4 cellular contexts compared by ENCODE assay signal in the genomic region with DNA sequence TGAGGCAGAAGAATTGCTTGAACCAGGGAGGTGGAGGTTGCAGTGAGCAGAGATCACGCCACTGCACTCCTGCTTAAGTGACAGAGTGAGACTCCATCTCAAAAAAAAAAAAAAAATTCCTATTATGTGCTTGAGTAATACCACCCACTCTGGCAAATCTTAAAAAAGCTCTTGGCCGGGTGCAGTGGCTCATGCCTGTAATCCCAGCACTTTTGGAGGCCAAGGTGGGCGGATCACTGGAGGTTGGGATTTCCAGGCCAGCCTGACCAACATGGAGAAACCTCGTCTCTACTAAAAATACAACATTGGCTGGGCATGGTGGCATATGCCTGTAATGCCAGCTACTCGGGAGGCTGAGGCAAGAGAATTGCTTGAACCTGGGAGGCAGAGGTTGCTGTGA. TPM values are rescaled to one million over a fixed set of nuclear protein-coding genes. Genes with fewer than 3 reads are reported as not detected.
"Had no signal": no experiment of that assay in that cellular context is flagged by ENCODE, and none has a peak within 500 bp of the region (broad histone marks: within the 10 kb centered on the region; RNA-seq: fewer than 3 reads in every experiment).

No MANE protein-coding gene starts in this region.

RNA-seq across cellular contexts. Expression of gene CELA3A, which starts 33.4 kb away (rescaled TPM):
- total RNA-seq: LHCN-M2, M059J, MCF 10A, NCI-H460 had no signal

RNA-seq across cellular contexts. Expression of gene CELA3B, which starts 58.0 kb away (rescaled TPM):
- total RNA-seq: LHCN-M2, M059J, MCF 10A, NCI-H460 had no signal
